14 cellular contexts compared by ENCODE assay signal in the genomic region with DNA sequence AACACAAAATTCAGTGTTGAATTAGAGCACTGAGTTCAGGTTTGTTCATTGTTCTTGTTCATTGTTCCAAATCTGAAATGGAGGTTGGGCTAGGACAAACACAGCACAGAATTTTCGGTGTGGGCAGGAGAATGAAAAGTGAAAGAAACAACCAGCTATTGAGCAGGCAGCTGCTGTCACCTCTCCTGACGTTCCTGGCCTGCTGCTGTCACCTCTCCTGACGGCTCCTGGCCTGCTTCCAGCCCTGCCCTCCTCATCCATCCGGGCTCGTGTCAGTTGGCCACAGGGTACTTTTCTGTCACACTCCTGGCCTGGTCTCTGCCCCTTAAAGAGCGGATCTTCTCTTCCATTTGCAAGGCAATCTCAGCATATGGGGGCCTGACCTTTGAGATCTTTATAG. TPM values are rescaled to one million over a fixed set of nuclear protein-coding genes. Genes with fewer than 3 reads are reported as not detected.
DNase-seq lines count a peak whose midpoint lies in the region; ATAC-seq, FAIRE-seq and TF ChIP-seq lines count a peak whose summit lies in the region.
"Had no signal": no experiment of that assay in that cellular context is flagged by ENCODE, and none has a peak within 500 bp of the region (broad histone marks: within the 10 kb centered on the region; RNA-seq: fewer than 3 reads in every experiment).

No MANE protein-coding gene starts in this region.

- H3K36me3 ChIP-seq in adrenal gland (replicated peaks in 1 of 2): no peaks in the 10 kb centered on the region
- H3K36me3 ChIP-seq in small intestine (ENCODE audit: control insufficient read depth in 2 of 2, insufficient read depth in 2 of 2, low read length in 2 of 2): no peaks in the 10 kb centered on the region
- H3K36me3 ChIP-seq in uterus: no peaks in the 10 kb centered on the region
- H3K36me3 ChIP-seq: lower lobe of right lung had no signal

- H3K4me1 ChIP-seq in adrenal gland (replicated peaks in 1 of 2): no peaks in the 10 kb centered on the region
- no peaks in the 10 kb centered on the region for H3K4me1 ChIP-seq in small intestine (ENCODE audit: control insufficient read depth in 2 of 2, insufficient read depth in 1 of 2, low read depth in 1 of 2, low read length in 1 of 2)
- no peaks in the 10 kb centered on the region for H3K4me1 ChIP-seq in uterus
- H3K4me1 ChIP-seq: lower lobe of right lung had no signal

- TF ChIP-seq CTCF in adrenal gland (IDR thresholded peaks at IDR 0.05): no peak
- TF ChIP-seq CTCF in uterus (IDR thresholded peaks at IDR 0.05): no peak

- H3K4me3 ChIP-seq in adrenal gland (no peak overlapping the region), small intestine (ENCODE audit: low read depth in 1 of 2, low read length in 2 of 2) (no peak overlapping the region), uterus (no peak overlapping the region)
- H3K4me3 ChIP-seq: lower lobe of right lung had no signal

- H3K4me1 Mint-ChIP-seq in activated naive CD4-positive, alpha-beta T cell treated with anti-CD3 and anti-CD28 coated beads, Interleukin-2, amount 10 ng/mL, durations not matched to agents 7 days and 5 days: peaks cover 22% of the 10 kb centered on the region

- no peaks in the 10 kb centered on the region for H3K36me3 Mint-ChIP-seq in activated naive CD4-positive, alpha-beta T cell treated with anti-CD3 and anti-CD28 coated beads, Interleukin-2, amount 10 ng/mL, durations not matched to agents 7 days and 5 days

- H3K9me3 ChIP-seq in adrenal gland (replicated peaks in 1 of 3) (no peaks in the 10 kb centered on the region), small intestine (ENCODE audit: control insufficient read depth, low read depth) (no peaks in the 10 kb centered on the region), uterus (no peaks in the 10 kb centered on the region)
- H3K9me3 ChIP-seq: lower lobe of right lung had no signal

- H3K27ac Mint-ChIP-seq in activated naive CD4-positive, alpha-beta T cell treated with anti-CD3 and anti-CD28 coated beads, Interleukin-2, amount 10 ng/mL, durations not matched to agents 7 days and 5 days: peak overlapping the region; percentile 79
- H3K27ac Mint-ChIP-seq: activated T-helper 1 cell treated with anti-CD3 and anti-CD28 coated beads, Interleukin-12 subunit alpha, Interleukin-12 subunit beta, Interleukin-2, Interleukin-4 antibody, amounts not matched to agents 30 ng/mL and 10 ng/mL and 1 ng/mL, durations not matched to agents 14 hours and 24 hours and 36 hours had no signal

- H3K27ac ChIP-seq in adrenal gland (no peak overlapping the region), small intestine (ENCODE audit: low read depth in 1 of 2, low read length in 1 of 2) (no peak overlapping the region), uterus (no peak overlapping the region)
- H3K27ac ChIP-seq: C4-2B, lower lobe of right lung had no signal

- WGBS in adrenal gland, 4 donors: 33 to 42% (median 38%) methylated on average over 6 of the region's 6 CpGs
- WGBS in small intestine, 3 donors: 8 to 30% (median 18%) methylated on average over 6 of the region's 6 CpGs

- no peaks in the 10 kb centered on the region for H3K27me3 Mint-ChIP-seq in activated naive CD4-positive, alpha-beta T cell treated with anti-CD3 and anti-CD28 coated beads, Interleukin-2, amount 10 ng/mL, durations not matched to agents 7 days and 5 days

- CTCF ChIA-PET in activated naive CD4-positive, alpha-beta T cell treated with anti-CD3 and anti-CD28 coated beads, Interleukin-2, amount 10 ng/mL, durations not matched to agents 7 days and 5 days (lab: Charles Lee): no interaction called here

- intact Hi-C loops in adrenal gland (cut with DNase I) (no loop called here), uterus (cut with DNase I; ENCODE audit: low total_unique reads) (no loop called here)

- TF ChIP-seq POLR2A in adrenal gland (IDR thresholded peaks at IDR 0.05): no peak
- no peak for TF ChIP-seq POLR2A in uterus (IDR thresholded peaks at IDR 0.05)

- H3K27me3 ChIP-seq in adrenal gland (no peaks in the 10 kb centered on the region), small intestine (ENCODE audit: control insufficient read depth in 2 of 2, insufficient read depth in 2 of 2, low read length in 2 of 2) (no peaks in the 10 kb centered on the region), uterus (no peaks in the 10 kb centered on the region)

- H3K4me3 Mint-ChIP-seq in activated naive CD4-positive, alpha-beta T cell treated with anti-CD3 and anti-CD28 coated beads, Interleukin-2, amount 10 ng/mL, durations not matched to agents 7 days and 5 days: no peak overlapping the region
- H3K4me3 Mint-ChIP-seq: activated T-helper 1 cell treated with anti-CD3 and anti-CD28 coated beads, Interleukin-12 subunit alpha, Interleukin-12 subunit beta, Interleukin-2, Interleukin-4 antibody, amounts not matched to agents 30 ng/mL and 10 ng/mL and 1 ng/mL, durations not matched to agents 14 hours and 24 hours and 36 hours had no signal

- no peaks in the 10 kb centered on the region for H3K9me3 Mint-ChIP-seq in activated naive CD4-positive, alpha-beta T cell treated with anti-CD3 and anti-CD28 coated beads, Interleukin-2, amount 10 ng/mL, durations not matched to agents 7 days and 5 days
- H3K9me3 Mint-ChIP-seq: activated T-helper 1 cell treated with anti-CD3 and anti-CD28 coated beads, Interleukin-12 subunit alpha, Interleukin-12 subunit beta, Interleukin-2, Interleukin-4 antibody, amounts not matched to agents 30 ng/mL and 10 ng/mL and 1 ng/mL, durations not matched to agents 14 hours and 24 hours and 36 hours had no signal

- peak; percentile 57 for ATAC-seq in HG03354 (IDR thresholded peaks at IDR 0.05; ENCODE audit: poor library complexity, severe bottlenecking, unreplicated experiment)
- no peak for ATAC-seq in HG03439 (IDR thresholded peaks at IDR 0.05; ENCODE audit: unreplicated experiment)

- no peak for DNase-seq in activated naive CD4-positive, alpha-beta T cell treated with anti-CD3 and anti-CD28 coated beads, Interleukin-2, amount 10 ng/mL, durations not matched to agents 7 days and 5 days
- no peak for DNase-seq in activated naive CD4-positive, alpha-beta T cell treated with anti-CD3 and anti-CD28 coated beads, Interleukin-2, amount 50 U/mL, for 16 hours
- peak in 5 of 7 donors; percentile 14 to 58 (median 29) for DNase-seq in adrenal gland
- peak; percentile 46 for DNase-seq in small intestine
- no peak for DNase-seq in uterus
- no peak for DNase-seq in HuH-7 (ENCODE audit: low spot score)
- DNase-seq: KBM-7, lower lobe of right lung, NCI-H526 treated with DMSO at 0.1 percent for 48 hours had no signal

- no peak for FAIRE-seq in small intestine (lab: Jason Lieb, UNC)
- FAIRE-seq: urothelium cell line had no signal

RNA-seq across cellular contexts. Expression of a gene that starts 45.2 kb away (rescaled TPM):
- total RNA-seq in adrenal gland: 100 to 1,000 TPM in 1 of 8 donors, 10 to 100 TPM in 7; 33.1 to 112 (median 55.9) TPM
- 100 to 1,000 TPM in 1 of 3 donors, 10 to 100 TPM in 2; 22.5 to 109 (median 47.0) TPM for polyA plus RNA-seq in adrenal gland
- 1 to 10 TPM; 1.9 to 9.7 (median 2.5) TPM for polyA plus RNA-seq in small intestine
- 10 to 100 TPM in 2 of 4 donors, 1 to 10 TPM in 2; 3.5 to 20.5 (median 9.8) TPM for total RNA-seq in uterus
- total RNA-seq: activated T-helper 1 cell treated with anti-CD3 and anti-CD28 coated beads, Interleukin-12 subunit alpha, Interleukin-12 subunit beta, Interleukin-2, Interleukin-4 antibody, amounts not matched to agents 30 ng/mL and 10 ng/mL and 1 ng/mL, durations not matched to agents 14 hours and 24 hours and 36 hours had no signal

Comparison
In these comparisons a context has a peak if more than half of its experiments do, and no peak if none do; other contexts are left out.
1. DNase-seq: peak in adrenal gland (5 of 7) and small intestine (single experiment); none in activated naive CD4-positive, alpha-beta T cell treated with anti-CD3 and anti-CD28 coated beads, Interleukin-2, amount 10 ng/mL, durations not matched to agents 7 days and 5 days (single experiment), activated naive CD4-positive, alpha-beta T cell treated with anti-CD3 and anti-CD28 coated beads, Interleukin-2, amount 50 U/mL, for 16 hours (single experiment), uterus (0 of 2) and HuH-7 (single experiment).